In the genomic region with DNA sequence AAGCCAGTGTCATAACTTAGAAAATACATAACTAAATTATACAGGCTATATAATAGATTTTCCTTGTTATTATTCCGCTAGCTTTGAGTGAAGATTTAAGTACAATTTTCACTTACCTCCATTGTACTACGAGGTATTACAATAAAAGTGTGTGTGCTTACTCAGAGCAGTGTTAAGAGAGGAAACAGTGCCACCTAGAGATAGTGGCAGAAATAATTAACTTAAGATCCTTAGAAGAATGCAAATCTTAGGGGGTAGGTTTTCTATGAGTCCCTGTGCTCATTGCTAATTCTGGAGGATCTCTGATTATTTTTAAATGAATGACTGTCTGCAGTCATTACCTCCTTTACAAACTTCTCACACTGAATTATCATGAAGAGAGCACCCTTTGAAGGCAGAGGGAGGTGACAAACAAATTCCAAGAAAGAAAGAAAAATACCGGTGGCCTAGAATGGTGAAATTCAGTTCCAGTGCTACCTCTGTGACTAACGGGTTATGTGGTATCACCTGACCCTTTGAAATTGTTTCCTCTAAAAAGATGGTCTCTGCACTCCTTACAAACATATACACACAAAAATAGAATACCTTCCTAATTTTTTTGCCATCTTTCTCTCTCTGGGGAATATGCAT, we compare ENCODE assay signal across 9 cellular contexts.
DNase-seq lines count a peak whose midpoint lies in the region; ATAC-seq, FAIRE-seq and TF ChIP-seq lines count a peak whose summit lies in the region.
"Had no signal": no experiment of that assay in that cellular context is flagged by ENCODE, and none has a peak within 500 bp of the region (broad histone marks: within the 10 kb centered on the region; RNA-seq: fewer than 3 reads in every experiment).

No MANE protein-coding gene starts in this region.

- H3K9ac ChIP-seq in Loucy (ENCODE audit: low read depth, low read length, poor library complexity, severe bottlenecking) (no peak overlapping the region), GM12878 (ENCODE audit: control insufficient read depth, insufficient read depth, low read length) (no peak overlapping the region)

- no peaks in the 10 kb centered on the region for H3K36me3 Mint-ChIP-seq in activated CD4-positive, alpha-beta memory T cell treated with anti-CD3 and anti-CD28 coated beads, Interleukin-2, amount 10 ng/mL, durations not matched to agents 7 days and 5 days (ENCODE audit: low read depth)

- no peaks in the 10 kb centered on the region for H3K27me3 ChIP-seq in Loucy (ENCODE audit: insufficient read depth, low read length, poor library complexity, severe bottlenecking)
- no peaks in the 10 kb centered on the region; a peak in 1 of 4 replicates for H3K27me3 ChIP-seq in GM12878 (replicated peaks in 1 of 2; ENCODE audit: control insufficient read depth in 2 of 2, insufficient read depth in 2 of 2, low read length in 1 of 2)

- RAD21 ChIA-PET in GM12878 (lab: Charles Lee; ENCODE audit: unreplicated experiment): no interaction called here

- ATAC-seq in GM21526 (IDR thresholded peaks at IDR 0.05; ENCODE audit: low FRiP score, unreplicated experiment): peak; percentile 85
- ATAC-seq in GM12878: peak; percentile 83

- H3F3A ChIP-seq in Loucy (ENCODE audit: low read depth): no peaks in the 10 kb centered on the region

- H3K4me3 Mint-ChIP-seq in activated CD4-positive, alpha-beta memory T cell treated with anti-CD3 and anti-CD28 coated beads, Interleukin-2, amount 10 ng/mL, durations not matched to agents 7 days and 5 days: no peak overlapping the region

- peak; percentile 60 for TF ChIP-seq RAD21 in GM12878 (IDR thresholded peaks at IDR 0.05; ENCODE audit: insufficient read depth, low read depth, low read length)

- WGBS in GM12878 (ENCODE audit: insufficient coverage, insufficient replicate concordance, low lambda C conversion rate, missing lambda C conversion rate): 12% methylated on average over 4 of the region's 4 CpGs

- H3K4me3 ChIP-seq in Loucy (ENCODE audit: low read length, poor library complexity, severe bottlenecking): no peak overlapping the region
- H3K4me3 ChIP-seq in GM12878: no peak overlapping the region
- H3K4me3 ChIP-seq: thoracic aorta had no signal

- H2AFZ ChIP-seq in Loucy (ENCODE audit: low read length) (no peak overlapping the region), GM12878 (ENCODE audit: control insufficient read depth, low read depth, low read length) (no peak overlapping the region)

- H3K9me2 ChIP-seq in Loucy (replicated peaks; ENCODE audit: low read depth, low read length): no peaks in the 10 kb centered on the region

- POLR2A ChIA-PET in GM12878 (lab: Charles Lee): no interaction called here
- POLR2A ChIA-PET in activated CD4-positive, alpha-beta memory T cell treated with anti-CD3 and anti-CD28 coated beads, Interleukin-2, amount 10 ng/mL, durations not matched to agents 7 days and 5 days (lab: Charles Lee): no interaction called here

- no peaks in the 10 kb centered on the region for H3K79me2 ChIP-seq in Loucy (ENCODE audit: insufficient read depth, low read length)
- H3K79me2 ChIP-seq in GM12878 (ENCODE audit: control insufficient read depth, insufficient read depth, low read length): no peaks in the 10 kb centered on the region

- no peak overlapping the region for H3K27ac ChIP-seq in GM12878 (ENCODE audit: control insufficient read depth, insufficient read depth)
- H3K27ac ChIP-seq: thoracic aorta had no signal

- no TSS peak for BruUV-seq in GM12878 (replicated peaks; lab: Mats Ljungman, UMichigan)

- in situ Hi-C loops in GM12878 (cut with MboI): loop anchor here (10.0 to 25.0 kb wide), 2 partner anchors 428 to 455 kb away; a partner anchor contains a TSS

- H3K4me1 Mint-ChIP-seq in activated CD4-positive, alpha-beta memory T cell treated with anti-CD3 and anti-CD28 coated beads, Interleukin-2, amount 10 ng/mL, durations not matched to agents 7 days and 5 days: no peaks in the 10 kb centered on the region

- TF ChIP-seq EP300 in GM12878 (IDR thresholded peaks at IDR 0.05; ENCODE audit: borderline replicate concordance in 1 of 2, control insufficient read depth in 1 of 2, low read depth in 2 of 2, low read length in 2 of 2): no peak

- H3K27me3 Mint-ChIP-seq in activated CD4-positive, alpha-beta memory T cell treated with anti-CD3 and anti-CD28 coated beads, Interleukin-2, amount 10 ng/mL, durations not matched to agents 7 days and 5 days: no peaks in the 10 kb centered on the region

- intact Hi-C loops in GM12878 (cut with micrococcal nuclease; ENCODE audit: unreplicated experiment): loop anchor here (1.0 to 5.0 kb wide), 5 partner anchors 338 to 1178 kb away; no protein-coding TSS in a partner anchor

- H3K9me3 ChIP-seq in Loucy (ENCODE audit: insufficient read depth, low read depth, low read length): no peaks in the 10 kb centered on the region
- no peaks in the 10 kb centered on the region for H3K9me3 ChIP-seq in GM12878 (replicated peaks; ENCODE audit: control insufficient read depth, insufficient read depth, low read length)
- H3K9me3 ChIP-seq: thoracic aorta had no signal

- H4K20me1 ChIP-seq in Loucy (ENCODE audit: insufficient read depth, low read length, poor library complexity, severe bottlenecking): no peaks in the 10 kb centered on the region
- H4K20me1 ChIP-seq in GM12878 (ENCODE audit: control insufficient read depth, insufficient read depth): no peaks in the 10 kb centered on the region

- TF ChIP-seq CTCF in Loucy (conservative IDR thresholded peaks at IDR 0.05; ENCODE audit: low read length) (peak; percentile 50), GM12878 (IDR thresholded peaks at IDR 0.05 in 2 of 3, conservative IDR thresholded peaks at IDR 0.05 in 1 of 3; ENCODE audit: control insufficient read depth in 2 of 3, extremely low read depth in 1 of 3, insufficient read depth in 1 of 3, low read depth in 3 of 3, low read length in 3 of 3) (peak; percentile 28 to 64 (median 53); a peak in 5 of 6 replicates)

- H3K4me1 ChIP-seq in Loucy (ENCODE audit: insufficient read depth, low read length, poor library complexity, severe bottlenecking) (no peaks in the 10 kb centered on the region), GM12878 (ENCODE audit: control insufficient read depth, insufficient read depth, low read length) (no peaks in the 10 kb centered on the region)

- TF ChIP-seq POLR2A in GM12878 (IDR thresholded peaks at IDR 0.05; ENCODE audit: low read depth, low read length): no peak

- H3K36me3 ChIP-seq in Loucy (ENCODE audit: insufficient read depth, low read length) (no peaks in the 10 kb centered on the region), GM12878 (ENCODE audit: control insufficient read depth in 2 of 2, insufficient read depth in 2 of 2, low read length in 1 of 2) (no peaks in the 10 kb centered on the region)
- H3K36me3 ChIP-seq: thoracic aorta had no signal

- SMC1A ChIA-PET in GM12878 (lab: Charles Lee; ENCODE audit: uncharacterized antibody, unreplicated experiment): interaction anchor here (1.0 kb wide), 1 partner anchor 18 kb away, joined by 3 read pairs; no protein-coding TSS in a partner anchor

- no peaks in the 10 kb centered on the region for H3K9me3 Mint-ChIP-seq in activated CD4-positive, alpha-beta memory T cell treated with anti-CD3 and anti-CD28 coated beads, Interleukin-2, amount 10 ng/mL, durations not matched to agents 7 days and 5 days

- H3K4me2 ChIP-seq in Loucy (ENCODE audit: low read depth, low read length, poor library complexity, severe bottlenecking): no peak overlapping the region
- H3K4me2 ChIP-seq in GM12878 (ENCODE audit: control insufficient read depth, insufficient read depth): no peak overlapping the region

- no peak overlapping the region for H3K27ac Mint-ChIP-seq in activated CD4-positive, alpha-beta memory T cell treated with anti-CD3 and anti-CD28 coated beads, Interleukin-2, amount 10 ng/mL, durations not matched to agents 7 days and 5 days

- peak; percentile 6 for DNase-seq in GDM1 (lab: John Stamatoyannopoulos, UW)
- no peak for DNase-seq in GM12878 (ENCODE audit: low read depth, low spot score)
- peak; percentile 0 for DNase-seq in myocyte (ENCODE audit: low read depth)
- DNase-seq in UCSD-AML1 (lab: John Stamatoyannopoulos, UW; ENCODE audit: unreplicated experiment): no peak
- DNase-seq in activated CD4-positive, alpha-beta memory T cell treated with anti-CD3 and anti-CD28 coated beads, Interleukin-2, amount 10 ng/mL, durations not matched to agents 7 days and 5 days: no peak
- DNase-seq in stimulated activated CD4-positive, alpha-beta T cell treated with anti-CD3 and anti-CD28 coated beads, Interleukin-12 subunit alpha, Interleukin-12 subunit beta, amount 100 ng/mL, for 4 hours: no peak

- FAIRE-seq in GM12878 (lab: Jason Lieb, UNC): peak; percentile 13

- CTCF ChIA-PET in GM12878 (lab: Yijun Ruan, JAX): interaction anchor here (0.6 to 2.8 kb wide), 7 partner anchors 10 to 1110 kb away, joined by 3 to 10 read pairs (median 4); no protein-coding TSS in a partner anchor
- CTCF ChIA-PET in activated CD4-positive, alpha-beta memory T cell treated with anti-CD3 and anti-CD28 coated beads, Interleukin-2, amount 10 ng/mL, durations not matched to agents 7 days and 5 days (lab: Charles Lee): no interaction called here

TF ChIP-seq in GM12878, 131 proteins besides CTCF, POLR2A, EP300 and RAD21:
- TF ChIP-seq SMC3 (IDR thresholded peaks at IDR 0.05; ENCODE audit: borderline replicate concordance, low read length): peak; percentile 47; the same call in 1 of the 2 replicates
- no peak for TF ChIP-seq SREBF2 (IDR thresholded peaks at IDR 0.05; ENCODE audit: low read length)

Comparison
In these comparisons a context has a peak if more than half of its experiments do, and no peak if none do; other contexts are left out.
1. DNase-seq: peak in GDM1 (single experiment) and myocyte (single experiment); none in GM12878 (single experiment), UCSD-AML1 (single experiment), activated CD4-positive, alpha-beta memory T cell treated with anti-CD3 and anti-CD28 coated beads, Interleukin-2, amount 10 ng/mL, durations not matched to agents 7 days and 5 days (single experiment) and stimulated activated CD4-positive, alpha-beta T cell treated with anti-CD3 and anti-CD28 coated beads, Interleukin-12 subunit alpha, Interleukin-12 subunit beta, amount 100 ng/mL, for 4 hours (single experiment).